Comparison of ENCODE assay signal across 1 cellular context in the genomic region with DNA sequence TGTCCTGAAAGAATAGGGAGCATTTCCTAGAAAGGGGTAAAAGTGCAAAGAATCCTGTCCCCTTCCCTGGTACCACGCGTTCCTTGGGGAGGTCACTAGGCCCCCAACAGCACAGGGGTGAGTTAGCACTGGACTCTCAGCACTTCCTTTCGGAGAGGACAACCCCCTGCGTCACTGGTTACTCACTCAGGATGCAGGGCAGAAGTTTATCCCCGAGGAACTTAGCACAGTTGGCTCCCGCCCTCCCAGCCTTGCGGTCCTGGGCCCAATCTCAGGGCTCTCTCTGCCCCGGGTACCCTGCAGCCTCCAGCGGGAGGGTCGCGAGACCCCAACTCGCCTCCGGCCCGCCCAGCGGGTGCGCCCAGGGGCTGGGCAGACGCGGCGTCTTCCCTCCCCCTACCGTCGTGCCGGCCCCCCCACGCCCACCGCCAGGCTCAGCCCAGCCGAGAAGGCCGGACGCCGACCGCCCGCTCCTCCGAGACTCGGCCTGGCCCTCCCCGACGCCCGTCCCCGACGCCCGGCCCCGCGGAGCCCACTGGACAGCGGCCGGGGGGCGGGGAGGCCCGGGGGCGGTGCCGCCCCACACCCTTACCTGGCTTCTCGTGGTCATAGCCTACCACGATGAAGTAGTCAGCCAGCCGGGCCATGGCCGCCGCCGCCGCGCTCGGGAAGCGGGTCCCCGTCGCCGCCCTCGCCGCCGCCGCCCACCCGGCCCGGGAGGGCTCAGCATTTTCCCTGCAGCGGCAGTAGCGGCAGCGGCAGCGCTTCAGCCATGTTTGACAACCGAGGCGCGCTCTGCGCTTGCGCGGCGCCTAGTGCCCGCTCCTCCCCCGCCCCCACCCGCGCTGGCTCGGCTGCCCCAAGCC.
TF ChIP-seq lines count a peak whose summit lies in the region.

Gene SBF2 (minus strand): TSS at position 797 of the 866 bp plus-strand sequence. CDS start 150 bp downstream, at position 647.

TF ChIP-seq in A549, 52 proteins besides CTCF, POLR2A, EP300 and RAD21 (continued from another document):
- TF ChIP-seq, protein P1, sequence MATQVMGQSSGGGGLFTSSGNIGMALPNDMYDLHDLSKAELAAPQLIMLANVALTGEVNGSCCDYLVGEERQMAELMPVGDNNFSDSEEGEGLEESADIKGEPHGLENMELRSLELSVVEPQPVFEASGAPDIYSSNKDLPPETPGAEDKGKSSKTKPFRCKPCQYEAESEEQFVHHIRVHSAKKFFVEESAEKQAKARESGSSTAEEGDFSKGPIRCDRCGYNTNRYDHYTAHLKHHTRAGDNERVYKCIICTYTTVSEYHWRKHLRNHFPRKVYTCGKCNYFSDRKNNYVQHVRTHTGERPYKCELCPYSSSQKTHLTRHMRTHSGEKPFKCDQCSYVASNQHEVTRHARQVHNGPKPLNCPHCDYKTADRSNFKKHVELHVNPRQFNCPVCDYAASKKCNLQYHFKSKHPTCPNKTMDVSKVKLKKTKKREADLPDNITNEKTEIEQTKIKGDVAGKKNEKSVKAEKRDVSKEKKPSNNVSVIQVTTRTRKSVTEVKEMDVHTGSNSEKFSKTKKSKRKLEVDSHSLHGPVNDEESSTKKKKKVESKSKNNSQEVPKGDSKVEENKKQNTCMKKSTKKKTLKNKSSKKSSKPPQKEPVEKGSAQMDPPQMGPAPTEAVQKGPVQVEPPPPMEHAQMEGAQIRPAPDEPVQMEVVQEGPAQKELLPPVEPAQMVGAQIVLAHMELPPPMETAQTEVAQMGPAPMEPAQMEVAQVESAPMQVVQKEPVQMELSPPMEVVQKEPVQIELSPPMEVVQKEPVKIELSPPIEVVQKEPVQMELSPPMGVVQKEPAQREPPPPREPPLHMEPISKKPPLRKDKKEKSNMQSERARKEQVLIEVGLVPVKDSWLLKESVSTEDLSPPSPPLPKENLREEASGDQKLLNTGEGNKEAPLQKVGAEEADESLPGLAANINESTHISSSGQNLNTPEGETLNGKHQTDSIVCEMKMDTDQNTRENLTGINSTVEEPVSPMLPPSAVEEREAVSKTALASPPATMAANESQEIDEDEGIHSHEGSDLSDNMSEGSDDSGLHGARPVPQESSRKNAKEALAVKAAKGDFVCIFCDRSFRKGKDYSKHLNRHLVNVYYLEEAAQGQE (IDR thresholded peaks at IDR 0.05), result peak; percentile 46; the same call in 1 of the 2 replicates
- TF ChIP-seq JUN (IDR thresholded peaks at IDR 0.05), result peak; percentile 57 to 84; a peak in 4 of 5 replicates
- TF ChIP-seq RCOR1 (IDR thresholded peaks at IDR 0.05; ENCODE audit: low read depth, low read length), result no peak
- no peak for TF ChIP-seq HOXB5 (CRISPR knock-in tag; IDR thresholded peaks at IDR 0.05)
